Comparison of ENCODE assay signal across 1 cellular context in genomic region chr2:23256643-23257042, GRCh38.
TF ChIP-seq lines count a peak whose summit lies in the region.

No MANE protein-coding gene starts in this region.

TF ChIP-seq in K562, 482 proteins besides CTCF, POLR2A, EP300 and RAD21:
- TF ChIP-seq, protein P1, sequence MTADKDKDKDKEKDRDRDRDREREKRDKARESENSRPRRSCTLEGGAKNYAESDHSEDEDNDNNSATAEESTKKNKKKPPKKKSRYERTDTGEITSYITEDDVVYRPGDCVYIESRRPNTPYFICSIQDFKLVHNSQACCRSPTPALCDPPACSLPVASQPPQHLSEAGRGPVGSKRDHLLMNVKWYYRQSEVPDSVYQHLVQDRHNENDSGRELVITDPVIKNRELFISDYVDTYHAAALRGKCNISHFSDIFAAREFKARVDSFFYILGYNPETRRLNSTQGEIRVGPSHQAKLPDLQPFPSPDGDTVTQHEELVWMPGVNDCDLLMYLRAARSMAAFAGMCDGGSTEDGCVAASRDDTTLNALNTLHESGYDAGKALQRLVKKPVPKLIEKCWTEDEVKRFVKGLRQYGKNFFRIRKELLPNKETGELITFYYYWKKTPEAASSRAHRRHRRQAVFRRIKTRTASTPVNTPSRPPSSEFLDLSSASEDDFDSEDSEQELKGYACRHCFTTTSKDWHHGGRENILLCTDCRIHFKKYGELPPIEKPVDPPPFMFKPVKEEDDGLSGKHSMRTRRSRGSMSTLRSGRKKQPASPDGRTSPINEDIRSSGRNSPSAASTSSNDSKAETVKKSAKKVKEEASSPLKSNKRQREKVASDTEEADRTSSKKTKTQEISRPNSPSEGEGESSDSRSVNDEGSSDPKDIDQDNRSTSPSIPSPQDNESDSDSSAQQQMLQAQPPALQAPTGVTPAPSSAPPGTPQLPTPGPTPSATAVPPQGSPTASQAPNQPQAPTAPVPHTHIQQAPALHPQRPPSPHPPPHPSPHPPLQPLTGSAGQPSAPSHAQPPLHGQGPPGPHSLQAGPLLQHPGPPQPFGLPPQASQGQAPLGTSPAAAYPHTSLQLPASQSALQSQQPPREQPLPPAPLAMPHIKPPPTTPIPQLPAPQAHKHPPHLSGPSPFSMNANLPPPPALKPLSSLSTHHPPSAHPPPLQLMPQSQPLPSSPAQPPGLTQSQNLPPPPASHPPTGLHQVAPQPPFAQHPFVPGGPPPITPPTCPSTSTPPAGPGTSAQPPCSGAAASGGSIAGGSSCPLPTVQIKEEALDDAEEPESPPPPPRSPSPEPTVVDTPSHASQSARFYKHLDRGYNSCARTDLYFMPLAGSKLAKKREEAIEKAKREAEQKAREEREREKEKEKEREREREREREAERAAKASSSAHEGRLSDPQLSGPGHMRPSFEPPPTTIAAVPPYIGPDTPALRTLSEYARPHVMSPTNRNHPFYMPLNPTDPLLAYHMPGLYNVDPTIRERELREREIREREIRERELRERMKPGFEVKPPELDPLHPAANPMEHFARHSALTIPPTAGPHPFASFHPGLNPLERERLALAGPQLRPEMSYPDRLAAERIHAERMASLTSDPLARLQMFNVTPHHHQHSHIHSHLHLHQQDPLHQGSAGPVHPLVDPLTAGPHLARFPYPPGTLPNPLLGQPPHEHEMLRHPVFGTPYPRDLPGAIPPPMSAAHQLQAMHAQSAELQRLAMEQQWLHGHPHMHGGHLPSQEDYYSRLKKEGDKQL (CRISPR knock-in tag; IDR thresholded peaks at IDR 0.05; ENCODE audit: borderline replicate concordance) = no peak
- TF ChIP-seq NFIX (CRISPR knock-in tag; IDR thresholded peaks at IDR 0.05; ENCODE audit: low read depth) (peak; percentile 84), POLR2H (tag; IDR thresholded peaks at IDR 0.05; ENCODE audit: low read depth) (no peak), ZNF197 (CRISPR knock-in tag; IDR thresholded peaks at IDR 0.05; ENCODE audit: low read depth) (no peak), SAP30 (IDR thresholded peaks at IDR 0.05; ENCODE audit: borderline replicate concordance, insufficient read depth, low read depth, low read length, poor library complexity, severe bottlenecking) (no peak), NFRKB (IDR thresholded peaks at IDR 0.05; ENCODE audit: low read depth) (no peak), HNRNPUL1 (IDR thresholded peaks at IDR 0.05; ENCODE audit: low read length) (no peak), HIVEP1 (CRISPR knock-in tag; IDR thresholded peaks at IDR 0.05) (no peak), UBTF (IDR thresholded peaks at IDR 0.05; ENCODE audit: borderline replicate concordance in 1 of 2, low read depth in 2 of 2, low read length in 2 of 2) (no peak), NFE2 (IDR thresholded peaks at IDR 0.05; ENCODE audit: low read depth) (no peak), BMI1 (IDR thresholded peaks at IDR 0.05; ENCODE audit: low read length) (no peak), NFIC (IDR thresholded peaks at IDR 0.05) (peak; percentile 88), SMAD4 (CRISPR knock-in tag; conservative IDR thresholded peaks at IDR 0.05) (no peak)
- TF ChIP-seq, protein P2, sequence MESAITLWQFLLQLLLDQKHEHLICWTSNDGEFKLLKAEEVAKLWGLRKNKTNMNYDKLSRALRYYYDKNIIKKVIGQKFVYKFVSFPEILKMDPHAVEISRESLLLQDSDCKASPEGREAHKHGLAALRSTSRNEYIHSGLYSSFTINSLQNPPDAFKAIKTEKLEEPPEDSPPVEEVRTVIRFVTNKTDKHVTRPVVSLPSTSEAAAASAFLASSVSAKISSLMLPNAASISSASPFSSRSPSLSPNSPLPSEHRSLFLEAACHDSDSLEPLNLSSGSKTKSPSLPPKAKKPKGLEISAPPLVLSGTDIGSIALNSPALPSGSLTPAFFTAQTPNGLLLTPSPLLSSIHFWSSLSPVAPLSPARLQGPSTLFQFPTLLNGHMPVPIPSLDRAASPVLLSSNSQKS (CRISPR knock-in tag; IDR thresholded peaks at IDR 0.05) = no peak
- TF ChIP-seq, protein P3, sequence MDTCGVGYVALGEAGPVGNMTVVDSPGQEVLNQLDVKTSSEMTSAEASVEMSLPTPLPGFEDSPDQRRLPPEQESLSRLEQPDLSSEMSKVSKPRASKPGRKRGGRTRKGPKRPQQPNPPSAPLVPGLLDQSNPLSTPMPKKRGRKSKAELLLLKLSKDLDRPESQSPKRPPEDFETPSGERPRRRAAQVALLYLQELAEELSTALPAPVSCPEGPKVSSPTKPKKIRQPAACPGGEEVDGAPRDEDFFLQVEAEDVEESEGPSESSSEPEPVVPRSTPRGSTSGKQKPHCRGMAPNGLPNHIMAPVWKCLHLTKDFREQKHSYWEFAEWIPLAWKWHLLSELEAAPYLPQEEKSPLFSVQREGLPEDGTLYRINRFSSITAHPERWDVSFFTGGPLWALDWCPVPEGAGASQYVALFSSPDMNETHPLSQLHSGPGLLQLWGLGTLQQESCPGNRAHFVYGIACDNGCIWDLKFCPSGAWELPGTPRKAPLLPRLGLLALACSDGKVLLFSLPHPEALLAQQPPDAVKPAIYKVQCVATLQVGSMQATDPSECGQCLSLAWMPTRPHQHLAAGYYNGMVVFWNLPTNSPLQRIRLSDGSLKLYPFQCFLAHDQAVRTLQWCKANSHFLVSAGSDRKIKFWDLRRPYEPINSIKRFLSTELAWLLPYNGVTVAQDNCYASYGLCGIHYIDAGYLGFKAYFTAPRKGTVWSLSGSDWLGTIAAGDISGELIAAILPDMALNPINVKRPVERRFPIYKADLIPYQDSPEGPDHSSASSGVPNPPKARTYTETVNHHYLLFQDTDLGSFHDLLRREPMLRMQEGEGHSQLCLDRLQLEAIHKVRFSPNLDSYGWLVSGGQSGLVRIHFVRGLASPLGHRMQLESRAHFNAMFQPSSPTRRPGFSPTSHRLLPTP (IDR thresholded peaks at IDR 0.05; ENCODE audit: borderline replicate concordance, extremely low read depth, insufficient read length) = no peak
